17 cellular contexts compared by ENCODE assay signal in the genomic region with DNA sequence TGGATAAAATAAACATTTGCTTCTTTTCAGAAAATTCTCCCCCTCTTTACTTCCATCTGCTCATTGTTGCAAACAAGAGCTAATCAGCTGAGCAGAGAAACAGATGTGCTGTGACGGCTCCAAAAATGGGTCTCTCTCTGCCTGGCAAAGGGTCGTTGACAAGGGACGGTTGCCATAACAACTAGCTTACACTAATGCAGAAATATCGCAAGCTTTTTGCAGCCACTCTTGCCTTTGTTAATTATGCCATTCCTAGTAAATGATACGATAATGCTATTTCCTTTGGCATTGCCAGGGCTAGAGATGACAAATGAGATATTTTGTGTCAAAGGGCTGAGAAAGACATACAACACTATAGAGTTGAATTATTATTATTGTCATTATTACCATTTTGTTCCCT. TPM values are rescaled to one million over a fixed set of nuclear protein-coding genes. Genes with fewer than 3 reads are reported as not detected.
DNase-seq lines count a peak whose midpoint lies in the region; ATAC-seq lines count a peak whose summit lies in the region.
"Had no signal": no experiment of that assay in that cellular context is flagged by ENCODE, and none has a peak within 500 bp of the region (broad histone marks: within the 10 kb centered on the region; RNA-seq: fewer than 3 reads in every experiment).

No MANE protein-coding gene starts in this region.

- H3K9ac ChIP-seq in Karpas-422 (ENCODE audit: low read length) = no peak overlapping the region
- H3K9ac ChIP-seq: GM23248 had no signal

- H3K4me2 ChIP-seq in Karpas-422 (ENCODE audit: low read depth, low read length, poor library complexity, severe bottlenecking) = no peak overlapping the region

- H3K4me3 Mint-ChIP-seq in activated CD4-positive, alpha-beta T cell treated with anti-CD3 and anti-CD28 coated beads, Interleukin-2, amount 10 ng/mL, durations not matched to agents 24 days and 14 days = no peak overlapping the region
- H3K4me3 Mint-ChIP-seq: activated CD4-positive, alpha-beta T cell treated with anti-CD3 and anti-CD28 coated beads for 36 hours; dendritic cell treated with granulocyte-macrophage colony-stimulating factor and Interleukin-4, amounts not matched to agents 40 ng/mL and 50 ng/mL, for 4 days; nephron; stimulated activated effector memory CD8-positive, alpha-beta T cell treated with anti-CD3 and anti-CD28 coated beads, Interleukin-12 subunit alpha, Interleukin-12 subunit beta, amount 100 ng/mL, for 72 hours had no signal

- H3K27ac ChIP-seq in Karpas-422 (ENCODE audit: low read length) = no peak overlapping the region
- H3K27ac ChIP-seq: GM23248 had no signal

- H2AFZ ChIP-seq in Karpas-422 (ENCODE audit: low read length) = no peak overlapping the region
- H2AFZ ChIP-seq: GM23248 had no signal

- H3K27me3 Mint-ChIP-seq in activated CD4-positive, alpha-beta T cell treated with anti-CD3 and anti-CD28 coated beads, Interleukin-2, amount 10 ng/mL, durations not matched to agents 24 days and 14 days = peaks cover 18% of the 10 kb centered on the region
- H3K27me3 Mint-ChIP-seq: activated CD4-positive, alpha-beta T cell treated with anti-CD3 and anti-CD28 coated beads for 36 hours; dendritic cell treated with granulocyte-macrophage colony-stimulating factor and Interleukin-4, amounts not matched to agents 40 ng/mL and 50 ng/mL, for 4 days had no signal

- no peaks in the 10 kb centered on the region for H3K27me3 ChIP-seq in Karpas-422 (ENCODE audit: low read length)

- no peaks in the 10 kb centered on the region for H3K36me3 ChIP-seq in Karpas-422 (ENCODE audit: insufficient read depth, low read length)

- H3K4me1 Mint-ChIP-seq in activated CD4-positive, alpha-beta T cell treated with anti-CD3 and anti-CD28 coated beads, Interleukin-2, amount 10 ng/mL, durations not matched to agents 24 days and 14 days = peaks cover 1% of the 10 kb centered on the region
- H3K4me1 Mint-ChIP-seq: activated CD4-positive, alpha-beta T cell treated with anti-CD3 and anti-CD28 coated beads for 36 hours; stimulated activated effector memory CD8-positive, alpha-beta T cell treated with anti-CD3 and anti-CD28 coated beads, Interleukin-12 subunit alpha, Interleukin-12 subunit beta, amount 100 ng/mL, for 72 hours had no signal

- no peaks in the 10 kb centered on the region for H3K9me3 ChIP-seq in Karpas-422 (ENCODE audit: low read length)
- H3K9me3 ChIP-seq: Caco-2 had no signal

- ATAC-seq in GM21737 (IDR thresholded peaks at IDR 0.05; ENCODE audit: unreplicated experiment) = no peak
- ATAC-seq: activated CD4-positive, alpha-beta T cell treated with anti-CD3 and anti-CD28 coated beads for 36 hours; stimulated activated effector memory CD8-positive, alpha-beta T cell treated with anti-CD3 and anti-CD28 coated beads, Interleukin-12 subunit alpha, Interleukin-12 subunit beta, amount 100 ng/mL, for 72 hours had no signal

- H3K4me1 ChIP-seq in Karpas-422 (ENCODE audit: low read length) = peaks cover 29% of the 10 kb centered on the region
- H3K4me1 ChIP-seq: Caco-2 had no signal

- intact Hi-C loops in activated CD4-positive, alpha-beta T cell treated with anti-CD3 and anti-CD28 coated beads, Interleukin-2, amount 10 ng/mL, durations not matched to agents 24 days and 14 days (cut with micrococcal nuclease) = no loop called here

- DNase-seq in DMS79 (lab: John Stamatoyannopoulos, UW) (peak; percentile 26), NCI-H1694 (lab: John Stamatoyannopoulos, UW) (peak; percentile 99), NCI-H774 (lab: John Stamatoyannopoulos, UW) (peak; percentile 28), inferior parietal cortex (ENCODE audit: extremely low spot score) (peak; percentile 55), Karpas-422 (no peak)
- DNase-seq in activated CD4-positive, alpha-beta T cell treated with anti-CD3 and anti-CD28 coated beads, Interleukin-2, amount 10 ng/mL, durations not matched to agents 24 days and 14 days = no peak
- DNase-seq in activated naive CD4-positive, alpha-beta T cell (lab: John Stamatoyannopoulos, UW) = no peak
- DNase-seq: activated CD4-positive, alpha-beta T cell treated with anti-CD3 and anti-CD28 coated beads for 36 hours; Caco-2; GF-D8; GM23248; islet precursor cell; mesendoderm had no signal

- H3K36me3 Mint-ChIP-seq in activated CD4-positive, alpha-beta T cell treated with anti-CD3 and anti-CD28 coated beads, Interleukin-2, amount 10 ng/mL, durations not matched to agents 24 days and 14 days (ENCODE audit: low read depth) = no peaks in the 10 kb centered on the region
- H3K36me3 Mint-ChIP-seq: stimulated activated effector memory CD8-positive, alpha-beta T cell treated with anti-CD3 and anti-CD28 coated beads, Interleukin-12 subunit alpha, Interleukin-12 subunit beta, amount 100 ng/mL, for 72 hours had no signal

- no peaks in the 10 kb centered on the region for H4K20me1 ChIP-seq in Karpas-422 (ENCODE audit: insufficient read depth, low read depth, low read length)

- no peaks in the 10 kb centered on the region for H3K9me2 ChIP-seq in Karpas-422 (replicated peaks; ENCODE audit: insufficient read depth, low read length)

- H3K9me3 Mint-ChIP-seq in activated CD4-positive, alpha-beta T cell treated with anti-CD3 and anti-CD28 coated beads, Interleukin-2, amount 10 ng/mL, durations not matched to agents 24 days and 14 days = no peaks in the 10 kb centered on the region
- H3K9me3 Mint-ChIP-seq: dendritic cell treated with granulocyte-macrophage colony-stimulating factor and Interleukin-4, amounts not matched to agents 40 ng/mL and 50 ng/mL, for 4 days; nephron; stimulated activated effector memory CD8-positive, alpha-beta T cell treated with anti-CD3 and anti-CD28 coated beads, Interleukin-12 subunit alpha, Interleukin-12 subunit beta, amount 100 ng/mL, for 72 hours had no signal

- H3K4me3 ChIP-seq in Karpas-422 (ENCODE audit: low read length) = no peak overlapping the region
- H3K4me3 ChIP-seq: GM23248 had no signal

- no peak overlapping the region for H3K27ac Mint-ChIP-seq in activated CD4-positive, alpha-beta T cell treated with anti-CD3 and anti-CD28 coated beads, Interleukin-2, amount 10 ng/mL, durations not matched to agents 24 days and 14 days
- H3K27ac Mint-ChIP-seq: activated CD4-positive, alpha-beta T cell treated with anti-CD3 and anti-CD28 coated beads for 36 hours; dendritic cell treated with granulocyte-macrophage colony-stimulating factor and Interleukin-4, amounts not matched to agents 40 ng/mL and 50 ng/mL, for 4 days; nephron; stimulated activated effector memory CD8-positive, alpha-beta T cell treated with anti-CD3 and anti-CD28 coated beads, Interleukin-12 subunit alpha, Interleukin-12 subunit beta, amount 100 ng/mL, for 72 hours had no signal

- H3K79me2 ChIP-seq in Karpas-422 (ENCODE audit: low read length) = no peaks in the 10 kb centered on the region

RNA-seq across cellular contexts. Expression of gene MYO3B, which starts 46.7 kb away (rescaled TPM):
- 0.95 and 1.5 TPM in 2 replicates for total RNA-seq in activated CD4-positive, alpha-beta T cell treated with anti-CD3 and anti-CD28 coated beads, Interleukin-2, amount 10 ng/mL, durations not matched to agents 24 days and 14 days
- 4.4 and 5.0 TPM in 2 replicates for total RNA-seq in Karpas-422 (2014; rRNA removed; shearing (Covaris generic); ENCODE audit: low replicate concordance)

Comparison
In these comparisons a context has a peak if more than half of its experiments do, and no peak if none do; other contexts are left out.
1. DNase-seq: peak in DMS79 (single experiment), NCI-H1694 (single experiment), NCI-H774 (single experiment) and inferior parietal cortex (single experiment); none in activated CD4-positive, alpha-beta T cell treated with anti-CD3 and anti-CD28 coated beads, Interleukin-2, amount 10 ng/mL, durations not matched to agents 24 days and 14 days (single experiment), activated naive CD4-positive, alpha-beta T cell (0 of 4) and Karpas-422 (single experiment).